In the genomic region with DNA sequence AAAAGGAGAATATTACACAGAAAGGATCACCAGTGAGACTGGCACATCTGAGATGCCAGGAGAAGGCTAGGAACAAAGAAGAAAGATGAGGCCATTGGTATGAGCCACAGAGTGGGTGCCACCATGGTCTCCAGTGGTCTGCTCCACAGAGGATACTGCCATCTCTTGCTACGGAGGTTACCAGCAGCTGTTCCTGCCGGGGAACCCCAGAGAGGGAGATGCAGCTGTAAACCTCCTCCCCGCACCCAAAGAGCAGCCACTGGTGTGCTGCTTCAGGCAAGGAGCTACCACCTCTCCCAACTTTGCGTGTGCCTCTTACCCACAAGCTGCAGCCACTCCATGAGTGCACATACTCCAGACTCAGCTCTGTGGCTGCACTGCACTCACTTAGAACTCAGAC, we compare ENCODE assay signal across 20 cellular contexts.
"Had no signal": no experiment of that assay in that cellular context is flagged by ENCODE, and none has a peak within 500 bp of the region (broad histone marks: within the 10 kb centered on the region; RNA-seq: fewer than 3 reads in every experiment).

No MANE protein-coding gene starts in this region.

- H3K27ac Mint-ChIP-seq: naive thymus-derived CD4-positive, alpha-beta T cell; nephron progenitor cell had no signal

- ATAC-seq: foreskin keratinocyte; left lobe of liver; naive thymus-derived CD4-positive, alpha-beta T cell; psoas muscle; sciatic nerve had no signal

- H3K4me3 ChIP-seq: dorsolateral prefrontal cortex, hepatocyte, psoas muscle, skin epidermis, stomach had no signal

- H3K36me3 ChIP-seq: neutrophil, stomach had no signal

- H3K4me2 ChIP-seq: hepatocyte had no signal

- H3K36me3 Mint-ChIP-seq: naive thymus-derived CD4-positive, alpha-beta T cell had no signal

- DNase-seq: central memory CD4-positive, alpha-beta T cell; cortex of kidney; effector memory CD4-positive, alpha-beta T cell; foreskin keratinocyte; kidney glomerular epithelial cell; nephron progenitor cell; psoas muscle; retina; stimulated activated CD4-positive, alpha-beta T cell treated with anti-CD3 and anti-CD28 coated beads, Interleukin-12 subunit alpha, Interleukin-12 subunit beta, amount 100 ng/mL, for 4 hours; stimulated activated naive CD4-positive, alpha-beta T cell; stomach; substantia nigra; trophoblast cell had no signal

- H3K4me3 Mint-ChIP-seq: naive thymus-derived CD4-positive, alpha-beta T cell; nephron progenitor cell had no signal

- H3K27me3 ChIP-seq: foreskin keratinocyte, hepatocyte, neutrophil had no signal

- H3K4me1 ChIP-seq: foreskin keratinocyte, psoas muscle, stomach had no signal

- H3K79me2 ChIP-seq: hepatocyte had no signal

- H3K27ac ChIP-seq: dorsolateral prefrontal cortex, foreskin keratinocyte, hepatocyte, neutrophil, psoas muscle, skin epidermis, stomach had no signal

- H3K9me3 ChIP-seq: neutrophil had no signal

- H3K4me1 Mint-ChIP-seq: naive thymus-derived CD4-positive, alpha-beta T cell had no signal
